In genomic region chr13:44022196-44022595, GRCh38 we compare ENCODE assay signal across 24 cellular contexts.
DNase-seq lines count a peak whose midpoint lies in the region; ATAC-seq and TF ChIP-seq lines count a peak whose summit lies in the region.
"Had no signal": no experiment of that assay in that cellular context is flagged by ENCODE, and none has a peak within 500 bp of the region (broad histone marks: within the 10 kb centered on the region; RNA-seq: fewer than 3 reads in every experiment).

No MANE protein-coding gene starts in this region.

- ATAC-seq in HG03354 (IDR thresholded peaks at IDR 0.05; ENCODE audit: poor library complexity, severe bottlenecking, unreplicated experiment), result no peak
- ATAC-seq: heart right ventricle, left ventricle myocardium superior, mucosa of descending colon had no signal

- peaks cover 9% of the 10 kb centered on the region for H3F3A ChIP-seq in PC-9 (ENCODE audit: insufficient read depth, low read depth)

- H2AFZ ChIP-seq in PC-9, result no peak overlapping the region

- BruUV-seq in PC-9 (replicated peaks; lab: Mats Ljungman, UMichigan), result no TSS peak

- POLR2A ChIA-PET in PC-9 (lab: Charles Lee; ENCODE audit: unreplicated experiment), result no interaction called here

- peak overlapping the region; percentile 88 for H3K27ac ChIP-seq in PC-9
- H3K27ac ChIP-seq in transverse colon, result no peak overlapping the region
- H3K27ac ChIP-seq: cardiac muscle cell, neural progenitor cell, upper lobe of left lung had no signal

- peak overlapping the region; percentile 22; the same call in 1 of the 2 replicates for H3K4me3 ChIP-seq in PC-9
- no peak overlapping the region for H3K4me3 ChIP-seq in transverse colon
- H3K4me3 ChIP-seq: cardiac muscle cell, dorsolateral prefrontal cortex, heart right ventricle, mucosa of descending colon, neural progenitor cell, upper lobe of left lung had no signal

- in situ Hi-C loops in transverse colon (cut with MboI; ENCODE audit: low pct_ligation_motif_present in 1 of 4, low pct_unique_long_range_greater_than_20kb in 1 of 4, low sequenced_read_pairs in 3 of 4), result no loop called here

- TF ChIP-seq CTCF in PC-9 (conservative IDR thresholded peaks at IDR 0.05) (no peak), transverse colon (IDR thresholded peaks at IDR 0.05) (no peak)

- no peaks in the 10 kb centered on the region for H4K20me1 ChIP-seq in PC-9 (ENCODE audit: insufficient read depth)

- TF ChIP-seq EP300 in transverse colon (IDR thresholded peaks at IDR 0.05; ENCODE audit: low read depth), result no peak

- H3K27me3 ChIP-seq in PC-9 (ENCODE audit: insufficient read depth, low read depth), result no peaks in the 10 kb centered on the region
- no peaks in the 10 kb centered on the region for H3K27me3 ChIP-seq in transverse colon
- H3K27me3 ChIP-seq: cardiac muscle cell, dorsolateral prefrontal cortex, heart right ventricle, neural progenitor cell, upper lobe of left lung had no signal

- 87 to 95% methylated on average over 2 of the region's 2 CpGs for WGBS in transverse colon (ENCODE audit: low coverage in 1 of 2), 2 donors

- no peaks in the 10 kb centered on the region for H3K9me2 ChIP-seq in PC-9 (ENCODE audit: insufficient read depth)

- no peaks in the 10 kb centered on the region for H3K79me2 ChIP-seq in PC-9 (ENCODE audit: low read depth)

- H3K4me2 ChIP-seq in PC-9, result peak overlapping the region; percentile 68
- H3K4me2 ChIP-seq: neural progenitor cell had no signal

- peaks cover 25% of the 10 kb centered on the region for H3K4me1 ChIP-seq in PC-9 (replicated peaks; ENCODE audit: insufficient read depth)
- no peaks in the 10 kb centered on the region for H3K4me1 ChIP-seq in transverse colon
- H3K4me1 ChIP-seq: BE2C, neural progenitor cell had no signal

- no peaks in the 10 kb centered on the region for H3K36me3 ChIP-seq in PC-9 (ENCODE audit: low read depth)
- H3K36me3 ChIP-seq in transverse colon, result no peaks in the 10 kb centered on the region
- H3K36me3 ChIP-seq: BE2C, cardiac muscle cell, heart right ventricle, neural progenitor cell, upper lobe of left lung had no signal

- CTCF ChIA-PET in PC-9 (lab: Charles Lee), result no interaction called here

- intact Hi-C loops in PC-9 (cut with micrococcal nuclease; ENCODE audit: unreplicated experiment), result loop anchor here (1.0 kb wide), 1 partner anchor 86 kb away; no protein-coding TSS in a partner anchor
- intact Hi-C loops in transverse colon (cut with DNase I; ENCODE audit: low total_unique reads), result no loop called here

- DNase-seq in SIG-M5 treated with dmso at 0.1 percent for 504 hours (lab: John Stamatoyannopoulos, UW; ENCODE audit: unreplicated experiment) (peak; percentile 11), SIG-M5 (lab: John Stamatoyannopoulos, UW) (no peak), PC-9 (peak; percentile 52 to 96), glomerular visceral epithelial cell (ENCODE audit: extremely low spot score) (peak; percentile 27), renal cortical epithelial cell (ENCODE audit: low read depth) (peak; percentile 82), amygdala (lab: John Stamatoyannopoulos, UW) (no peak), transverse colon (no peak)
- DNase-seq: 8988T; activated CD4-positive, alpha-beta T cell treated with anti-CD3 and anti-CD28 coated beads for 1 hour; activated gamma-delta T cell treated with Interleukin-2 at 50 U/mL for 16 hours; activated T-cell treated with anti-CD3 and anti-CD28 coated beads, Interleukin-2, amount 50 U/mL, for 1 hour; BE2C; dorsolateral prefrontal cortex; heart right ventricle; left ventricle myocardium superior; mucosa of descending colon; NCI-H2171; NCI-H524 treated with DMSO at 0.1 percent for 48 hours; stimulated activated CD4-positive, alpha-beta T cell treated with anti-CD3 and anti-CD28 coated beads, Interleukin-12 subunit alpha, Interleukin-12 subunit beta, amount 100 ng/mL, for 4 hours; SW 1271; upper lobe of left lung had no signal

- TF ChIP-seq POLR2A in transverse colon (IDR thresholded peaks at IDR 0.05), result no peak

- H3K9me3 ChIP-seq in PC-9 (ENCODE audit: insufficient read depth, low read depth) (no peaks in the 10 kb centered on the region), transverse colon (no peaks in the 10 kb centered on the region)
- H3K9me3 ChIP-seq: BE2C, heart right ventricle, mucosa of descending colon, upper lobe of left lung had no signal

Comparison
In these comparisons a context has a peak if more than half of its experiments do, and no peak if none do; other contexts are left out.
1. DNase-seq: peak in SIG-M5 treated with dmso at 0.1 percent for 504 hours (single experiment), PC-9 (2 of 2), glomerular visceral epithelial cell (single experiment) and renal cortical epithelial cell (single experiment); none in SIG-M5 (single experiment), amygdala (0 of 56) and transverse colon (single experiment).